ENCODE assay signal across 8 cellular contexts in the genomic region with DNA sequence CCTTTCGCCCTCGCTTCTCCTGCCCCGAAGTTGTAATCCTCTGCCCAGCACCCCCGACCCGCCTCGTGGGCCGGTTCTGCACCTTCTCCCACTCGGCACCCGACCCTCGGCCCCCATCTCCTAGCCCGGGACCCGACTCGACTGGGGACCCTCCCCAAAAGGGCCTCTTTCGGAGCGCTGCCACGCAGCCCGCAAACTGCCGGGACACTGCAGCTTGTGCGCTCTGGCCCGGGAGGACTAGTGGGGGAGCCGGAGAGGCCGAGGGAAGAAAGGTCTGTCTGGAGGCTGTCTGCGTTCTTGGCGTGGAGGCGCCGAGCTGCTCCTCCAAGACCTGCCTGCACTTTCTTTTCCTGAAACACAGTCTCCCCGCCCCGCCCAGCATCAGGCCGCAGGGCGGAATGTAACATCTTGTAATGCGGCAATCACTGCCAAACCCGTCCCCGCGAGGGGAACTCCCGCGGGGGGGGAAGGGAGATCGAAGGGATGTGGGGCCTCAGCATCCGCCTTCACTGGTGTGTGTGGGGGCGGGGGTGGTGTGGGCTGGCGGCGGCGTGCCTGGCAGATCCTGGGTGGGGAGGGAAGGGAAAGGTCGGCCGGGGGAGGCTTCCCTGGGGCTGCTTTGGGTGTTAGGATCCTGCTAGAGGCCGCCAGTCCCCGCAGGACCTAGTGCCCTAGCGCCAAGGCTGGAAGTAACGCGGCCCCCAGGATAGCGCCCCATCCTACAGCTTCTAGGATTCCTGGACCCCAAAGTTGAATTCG. TPM values are rescaled to one million over a fixed set of nuclear protein-coding genes. Genes with fewer than 3 reads are reported as not detected.
DNase-seq lines count a peak whose midpoint lies in the region; ATAC-seq and TF ChIP-seq lines count a peak whose summit lies in the region.

No MANE protein-coding gene starts in this region.

- POLR2A ChIA-PET in activated CD4-positive, alpha-beta T cell treated with anti-CD3 and anti-CD28 coated beads, Interleukin-2, amount 10 ng/mL, durations not matched to agents 7 days and 5 days (lab: Charles Lee): no interaction called here

- no peaks in the 10 kb centered on the region for H3K9me3 Mint-ChIP-seq in activated CD4-positive, alpha-beta T cell treated with anti-CD3 and anti-CD28 coated beads, Interleukin-2, amount 10 ng/mL, durations not matched to agents 7 days and 5 days

- H3K4me1 ChIP-seq in effector memory CD4-positive, alpha-beta T cell (ENCODE audit: control insufficient read depth, insufficient read depth, low read length, poor library complexity, severe bottlenecking): peaks cover 55% of the 10 kb centered on the region
- H3K4me1 ChIP-seq in mucosa of rectum (ENCODE audit: control insufficient read depth in 2 of 2, insufficient read depth in 2 of 2, low read length in 2 of 2) (peaks cover 17 to 29% of the 10 kb centered on the region in 2 donors), testis (peaks cover 14% of the 10 kb centered on the region)

- no peaks in the 10 kb centered on the region for H3K36me3 ChIP-seq in effector memory CD4-positive, alpha-beta T cell (ENCODE audit: control insufficient read depth, insufficient read depth, low read length)
- H3K36me3 ChIP-seq in mucosa of rectum (ENCODE audit: control insufficient read depth in 2 of 2, insufficient read depth in 2 of 2, low read length in 2 of 2): no peaks in the 10 kb centered on the region
- H3K36me3 ChIP-seq in testis (ENCODE audit: low read depth, missing control alignments): no peaks in the 10 kb centered on the region

- peaks cover 100% of the 10 kb centered on the region for H3K27me3 ChIP-seq in effector memory CD4-positive, alpha-beta T cell (replicated peaks; ENCODE audit: control insufficient read depth, insufficient read depth, low read length, poor library complexity, severe bottlenecking)
- H3K27me3 ChIP-seq in mucosa of rectum (ENCODE audit: control insufficient read depth in 2 of 2, insufficient read depth in 2 of 2, low read length in 2 of 2) (peaks cover 83 to 92% of the 10 kb centered on the region in 2 donors), testis (no peaks in the 10 kb centered on the region)

- peaks cover 4% of the 10 kb centered on the region for H3K36me3 Mint-ChIP-seq in activated CD4-positive, alpha-beta T cell treated with anti-CD3 and anti-CD28 coated beads, Interleukin-2, amount 10 ng/mL, durations not matched to agents 7 days and 5 days (ENCODE audit: low read depth)

- no peak overlapping the region for H3K27ac ChIP-seq in effector memory CD4-positive, alpha-beta T cell (ENCODE audit: insufficient read depth, low read length, poor library complexity, severe bottlenecking)
- H3K27ac ChIP-seq in mucosa of rectum (ENCODE audit: low read depth in 2 of 2, low read length in 2 of 2) (peak overlapping the region in 1 of 2 donors; percentile 16), testis (no peak overlapping the region)

- H3K4me1 Mint-ChIP-seq in activated CD4-positive, alpha-beta T cell treated with anti-CD3 and anti-CD28 coated beads, Interleukin-2, amount 10 ng/mL, durations not matched to agents 7 days and 5 days: peaks cover 40% of the 10 kb centered on the region

- DNase-seq in DMS53 (lab: John Stamatoyannopoulos, UW) (peak; percentile 66), DMS53 treated with DMSO at 0.1 percent for 48 hours (lab: John Stamatoyannopoulos, UW; ENCODE audit: unreplicated experiment) (no peak), MV-4-11 (lab: John Stamatoyannopoulos, UW) (peak; percentile 54), testis (peak; percentile 61)
- DNase-seq in activated CD4-positive, alpha-beta T cell treated with anti-CD3 and anti-CD28 coated beads, Interleukin-2, amount 10 ng/mL, durations not matched to agents 7 days and 5 days: peak; percentile 67
- DNase-seq in effector memory CD4-positive, alpha-beta T cell: peak; percentile 66 to 68 (median 67)

- 1 to 2% methylated on average over 14 to 50 of the region's 51 CpGs for WGBS in testis, 2 donors

- peak overlapping the region; percentile 75 for H3K4me3 Mint-ChIP-seq in activated CD4-positive, alpha-beta T cell treated with anti-CD3 and anti-CD28 coated beads, Interleukin-2, amount 10 ng/mL, durations not matched to agents 7 days and 5 days

- intact Hi-C loops in testis (cut with DNase I; ENCODE audit: low total_unique reads): no loop called here

- no peak for TF ChIP-seq CTCF in testis (IDR thresholded peaks at IDR 0.05)

- no peaks in the 10 kb centered on the region for H3K9me3 ChIP-seq in effector memory CD4-positive, alpha-beta T cell (ENCODE audit: control insufficient read depth, low read length)
- H3K9me3 ChIP-seq in mucosa of rectum (ENCODE audit: control insufficient read depth in 2 of 2, low read length in 2 of 2) (no peaks in the 10 kb centered on the region), testis (no peaks in the 10 kb centered on the region)

- TF ChIP-seq POLR2A in testis (IDR thresholded peaks at IDR 0.05): no peak

- H3K27ac Mint-ChIP-seq in activated CD4-positive, alpha-beta T cell treated with anti-CD3 and anti-CD28 coated beads, Interleukin-2, amount 10 ng/mL, durations not matched to agents 7 days and 5 days: no peak overlapping the region

- peak overlapping the region; percentile 49 for H3K4me3 ChIP-seq in effector memory CD4-positive, alpha-beta T cell (ENCODE audit: insufficient read depth, low read depth, low read length, poor library complexity, severe bottlenecking)
- H3K4me3 ChIP-seq in mucosa of rectum (ENCODE audit: low read length in 2 of 2) (peak overlapping the region; percentile 52 to 57), testis (peak overlapping the region; percentile 10 to 29)

- CTCF ChIA-PET in activated CD4-positive, alpha-beta T cell treated with anti-CD3 and anti-CD28 coated beads, Interleukin-2, amount 10 ng/mL, durations not matched to agents 7 days and 5 days (lab: Charles Lee): interaction anchor here (0.7 to 1.5 kb wide), 4 partner anchors 9 to 367 kb away, joined by 3 to 6 read pairs (median 4); no protein-coding TSS in a partner anchor

- peaks cover 75% of the 10 kb centered on the region for H3K27me3 Mint-ChIP-seq in activated CD4-positive, alpha-beta T cell treated with anti-CD3 and anti-CD28 coated beads, Interleukin-2, amount 10 ng/mL, durations not matched to agents 7 days and 5 days

- ATAC-seq in HG02870 (IDR thresholded peaks at IDR 0.05; ENCODE audit: unreplicated experiment): no peak

- peak overlapping the region in 1 of 2 donors; percentile 41 for H3K9ac ChIP-seq in mucosa of rectum (ENCODE audit: low read depth in 1 of 2, low read length in 2 of 2)

RNA-seq across cellular contexts. Expression of gene DLX2, which starts 7.4 kb away (rescaled TPM):
- total RNA-seq in activated CD4-positive, alpha-beta T cell treated with anti-CD3 and anti-CD28 coated beads, Interleukin-2, amount 10 ng/mL, durations not matched to agents 7 days and 5 days: not detected
- 1 to 10 TPM in 1 of 2 donors, under 1 TPM in 1; 0.99 to 1.1 TPM for total RNA-seq in testis
- polyA plus RNA-seq in testis (ENCODE audit: insufficient read depth, low read depth, low replicate concordance): 0.29 TPM

RNA-seq across cellular contexts. Expression of gene DLX1, which starts 10.0 kb away (rescaled TPM):
- not detected for total RNA-seq in activated CD4-positive, alpha-beta T cell treated with anti-CD3 and anti-CD28 coated beads, Interleukin-2, amount 10 ng/mL, durations not matched to agents 7 days and 5 days
- not detected for total RNA-seq in testis
- 0.21 TPM for polyA plus RNA-seq in testis (ENCODE audit: insufficient read depth, low read depth, low replicate concordance)
